Comparison of ENCODE assay signal across 1 cellular context in genomic region chr7:148941598-148942280, GRCh38.
A peak's percentile ranks its signal among the peaks of the same experiment; 100 is the strongest.
TF ChIP-seq lines count a peak whose summit lies in the region.

No MANE protein-coding gene starts in this region.

TF ChIP-seq in GM12878, 131 proteins besides CTCF, POLR2A, EP300 and RAD21:
- TF ChIP-seq NKRF (conservative IDR thresholded peaks at IDR 0.05), result no peak
- TF ChIP-seq YY1 (IDR thresholded peaks at IDR 0.05; ENCODE audit: low read depth, low read length), result peak; percentile 83
- TF ChIP-seq SMC3 (IDR thresholded peaks at IDR 0.05; ENCODE audit: borderline replicate concordance, low read length), result peak; percentile 15; the same call in 1 of the 2 replicates
- no peak for TF ChIP-seq ZBED1 (IDR thresholded peaks at IDR 0.05; ENCODE audit: borderline replicate concordance)
- TF ChIP-seq IKZF2 (IDR thresholded peaks at IDR 0.05), result peak; percentile 16 to 51; a peak in 3 of 4 replicates
- 0 out of 2 replicates have a peak, but pooled peaks have one; percentile 10 for TF ChIP-seq MTA3 (IDR thresholded peaks at IDR 0.05; ENCODE audit: borderline replicate concordance, low read length)
- TF ChIP-seq ZNF274 (IDR thresholded peaks at IDR 0.05; ENCODE audit: insufficient read depth, insufficient read length), result no peak
- no peak for TF ChIP-seq E2F8 (IDR thresholded peaks at IDR 0.05; ENCODE audit: low read depth, partially characterized antibody)
- 0 out of 2 replicates have a peak, but pooled peaks have one; percentile 25 for TF ChIP-seq IKZF1 (conservative IDR thresholded peaks at IDR 0.05)
